Comparison of ENCODE assay signal across 21 cellular contexts in the genomic region with DNA sequence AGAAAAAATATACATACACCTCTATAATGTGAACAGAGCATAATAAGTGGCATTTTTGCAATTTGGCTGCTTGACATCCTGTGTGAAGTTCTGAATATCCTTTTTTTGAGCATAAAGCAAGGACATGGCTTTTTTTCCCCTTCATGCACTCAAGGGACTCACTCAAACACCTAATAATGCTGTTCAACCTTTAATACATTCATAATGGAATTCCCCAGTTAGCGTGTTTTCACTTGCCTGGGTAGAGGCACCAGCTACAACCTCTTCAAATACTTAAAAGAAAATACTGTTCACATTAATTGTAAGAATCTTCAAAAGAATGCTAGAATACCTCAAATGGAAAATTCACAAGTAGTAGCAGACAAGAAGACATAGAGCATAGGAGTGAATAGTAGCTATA.
"Had no signal": no experiment of that assay in that cellular context is flagged by ENCODE, and none has a peak within 500 bp of the region (broad histone marks: within the 10 kb centered on the region; RNA-seq: fewer than 3 reads in every experiment).

No MANE protein-coding gene starts in this region.

- H3K27ac ChIP-seq: left ventricle myocardium inferior, ovary, right atrium auricular region, right lobe of liver, tibial nerve, uterus had no signal

- H3K4me3 ChIP-seq: left ventricle myocardium inferior, lung, mucosa of descending colon, ovary, right atrium auricular region, right lobe of liver, smooth muscle cell, tibial nerve, uterus had no signal

- H3K36me3 ChIP-seq: left ventricle myocardium inferior, ovary, right atrium auricular region, right lobe of liver, uterus had no signal

- H3K27me3 ChIP-seq: ovary, right atrium auricular region, right lobe of liver, tibial nerve, uterus had no signal

- ATAC-seq: mucosa of descending colon; naive thymus-derived CD4-positive, alpha-beta T cell; natural killer cell treated with Interleukin-12 subunit alpha and Interleukin-12 subunit beta and Interleukin-15 and Interleukin-18, amount 100 ng/mL, for 72 hours; right lobe of liver; stimulated activated memory B cell treated with anti-CD40 and anti-IgM and Interleukin-4, amounts not matched to agents 10 μg/mL and 1 μg/mL and 100 μg/mL, for 72 hours; stimulated activated naive CD8-positive, alpha-beta T cell treated with anti-CD3 and anti-CD28 coated beads, Interleukin-15, amount 100 ng/mL, for 72 hours had no signal

- H3K4me2 ChIP-seq: smooth muscle cell had no signal

- H3K9me3 ChIP-seq: left ventricle myocardium inferior, mucosa of descending colon, ovary, right atrium auricular region, right lobe of liver, tibial nerve, uterus had no signal

- H3K4me1 ChIP-seq: left ventricle myocardium inferior, right atrium auricular region, right lobe of liver, tibial nerve, uterus had no signal

- DNase-seq: islet precursor cell; left ventricle myocardium inferior; midbrain; mucosa of descending colon; naive thymus-derived CD4-positive, alpha-beta T cell; ovary; right lobe of liver; stimulated activated CD4-positive, alpha-beta T cell treated with anti-CD3 and anti-CD28 coated beads, Interleukin-1b, Interleukin-23, amount 100 ng/mL, for 48 hours; stimulated activated CD4-positive, alpha-beta T cell treated with anti-CD3 and anti-CD28 coated beads, Interleukin-2, amount 100 ng/mL, for 48 hours; stimulated activated CD4-positive, alpha-beta T cell treated with anti-CD3 and anti-CD28 coated beads, Interleukin-4, amount 100 ng/mL, for 4 hours; stimulated activated CD8-positive, alpha-beta memory T cell treated with anti-CD3 and anti-CD28 coated beads, Interleukin-4, amount 100 ng/mL, for 48 hours; stimulated activated naive CD4-positive, alpha-beta T cell treated with Interleukin-2 at 50 U/mL for 16 hours; stimulated activated naive CD8-positive, alpha-beta T cell treated with anti-CD3 and anti-CD28 coated beads, Interleukin-15, amount 100 ng/mL, for 72 hours; substantia nigra; uterus had no signal
